In the genomic region with DNA sequence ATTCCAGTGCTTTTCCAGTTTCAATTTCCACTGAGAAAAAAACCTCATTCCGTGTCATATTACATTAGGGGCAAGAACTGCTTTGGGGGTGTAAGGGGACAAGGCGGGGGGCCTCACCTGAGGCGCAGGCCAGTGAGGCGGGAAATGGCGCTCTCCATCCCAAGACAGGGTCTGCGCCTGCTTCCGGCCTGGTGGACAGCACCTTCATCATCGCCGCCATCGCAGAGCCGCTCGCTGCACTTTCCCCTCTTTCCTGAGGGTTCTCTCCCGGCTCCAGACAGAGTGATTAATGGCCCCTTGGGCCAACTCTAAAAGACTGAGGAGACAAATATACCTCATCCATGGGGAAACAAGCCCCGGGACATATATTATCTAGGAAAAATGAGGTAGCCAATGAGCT, we compare ENCODE assay signal across 35 cellular contexts.
"Had no signal": no experiment of that assay in that cellular context is flagged by ENCODE, and none has a peak within 500 bp of the region (broad histone marks: within the 10 kb centered on the region; RNA-seq: fewer than 3 reads in every experiment).

No MANE protein-coding gene starts in this region.

- H3K27ac ChIP-seq: PC-9, RWPE1, WERI-Rb-1 had no signal

- DNase-seq: activated CD4-positive, alpha-beta memory T cell treated with anti-CD3 and anti-CD28 coated beads, Interleukin-2, amount 10 ng/mL, durations not matched to agents 7 days and 5 days; activated CD4-positive, alpha-beta T cell treated with anti-CD3 and anti-CD28 coated beads for 1 hour; activated CD4-positive, alpha-beta T cell treated with anti-CD3 and anti-CD28 coated beads for 48 hours; activated CD4-positive, CD25-positive, alpha-beta regulatory T cell; activated CD8-positive, alpha-beta memory T cell treated with anti-CD3 and anti-CD28 coated beads for 24 hours; activated CD8-positive, alpha-beta memory T cell treated with anti-CD3 and anti-CD28 coated beads, Interleukin-2, amount 10 ng/mL, durations not matched to agents 7 days and 5 days; activated CD8-positive, alpha-beta memory T cell treated with anti-CD3 and anti-CD28 coated beads, Interleukin-2, amount 50 U/mL, for 48 hours; activated effector memory CD4-positive, alpha-beta T cell treated with Interleukin-2 at 50 U/mL for 16 hours; activated naive CD4-positive, alpha-beta T cell treated with anti-CD3 and anti-CD28 coated beads, Interleukin-2, amount 10 ng/mL, durations not matched to agents 7 days and 5 days; activated naive CD8-positive, alpha-beta T cell treated with anti-CD3 and anti-CD28 coated beads, Interleukin-2, amount 50 U/mL, for 24 hours; activated T-cell treated with anti-CD3 and anti-CD28 coated beads, Interleukin-2, amount 50 U/mL, for 48 hours; anterior cingulate cortex; cerebellar nuclear complex; MM.1S; MV-4-11; NCI-H1092; NCI-H1417; NCI-H146; NCI-H187; NCI-H2029 treated with DMSO at 0.1 percent for 48 hours; NCI-H2107; NCI-H226; NCI-H446 treated with DMSO at 0.1 percent for 48 hours; NCI-H524 treated with DMSO at 0.1 percent for 48 hours; NCI-H748 treated with DMSO at 0.1 percent for 48 hours; NK-92 treated with Interleukin-12 subunit alpha and Interleukin-12 subunit beta, amount 100 ng/mL, for 24 hours; PC-9; T1000; WERI-Rb-1 had no signal

- H3K36me3 ChIP-seq: WERI-Rb-1 had no signal

- FAIRE-seq: bronchial epithelial cell, RCC 7860 had no signal

- H2AFZ ChIP-seq: PC-9 had no signal

- H3K4me1 Mint-ChIP-seq: activated CD4-positive, alpha-beta memory T cell treated with anti-CD3 and anti-CD28 coated beads, Interleukin-2, amount 10 ng/mL, durations not matched to agents 7 days and 5 days; activated CD8-positive, alpha-beta memory T cell treated with anti-CD3 and anti-CD28 coated beads, Interleukin-2, amount 10 ng/mL, durations not matched to agents 7 days and 5 days; activated naive CD4-positive, alpha-beta T cell treated with anti-CD3 and anti-CD28 coated beads, Interleukin-2, amount 10 ng/mL, durations not matched to agents 7 days and 5 days; activated naive CD8-positive, alpha-beta T cell treated with anti-CD3 and anti-CD28 coated beads, Interleukin-2, amount 50 U/mL, for 24 hours; brain had no signal

- H3K4me3 Mint-ChIP-seq: activated CD4-positive, alpha-beta memory T cell treated with anti-CD3 and anti-CD28 coated beads, Interleukin-2, amount 10 ng/mL, durations not matched to agents 7 days and 5 days; activated CD8-positive, alpha-beta memory T cell treated with anti-CD3 and anti-CD28 coated beads, Interleukin-2, amount 10 ng/mL, durations not matched to agents 7 days and 5 days; activated naive CD4-positive, alpha-beta T cell treated with anti-CD3 and anti-CD28 coated beads, Interleukin-2, amount 10 ng/mL, durations not matched to agents 7 days and 5 days; activated naive CD8-positive, alpha-beta T cell; activated naive CD8-positive, alpha-beta T cell treated with anti-CD3 and anti-CD28 coated beads, Interleukin-2, amount 50 U/mL, for 24 hours; brain had no signal

- H3K27me3 Mint-ChIP-seq: activated CD8-positive, alpha-beta memory T cell treated with anti-CD3 and anti-CD28 coated beads, Interleukin-2, amount 10 ng/mL, durations not matched to agents 7 days and 5 days; activated naive CD4-positive, alpha-beta T cell treated with anti-CD3 and anti-CD28 coated beads, Interleukin-2, amount 10 ng/mL, durations not matched to agents 7 days and 5 days had no signal

- H3K27ac Mint-ChIP-seq: activated CD4-positive, alpha-beta memory T cell treated with anti-CD3 and anti-CD28 coated beads, Interleukin-2, amount 10 ng/mL, durations not matched to agents 7 days and 5 days; activated CD8-positive, alpha-beta memory T cell treated with anti-CD3 and anti-CD28 coated beads, Interleukin-2, amount 10 ng/mL, durations not matched to agents 7 days and 5 days; activated naive CD4-positive, alpha-beta T cell treated with anti-CD3 and anti-CD28 coated beads, Interleukin-2, amount 10 ng/mL, durations not matched to agents 7 days and 5 days; activated naive CD8-positive, alpha-beta T cell; activated naive CD8-positive, alpha-beta T cell treated with anti-CD3 and anti-CD28 coated beads, Interleukin-2, amount 50 U/mL, for 24 hours had no signal

- H3K4me3 ChIP-seq: PC-9 had no signal

- H3K4me2 ChIP-seq: PC-9 had no signal

- ATAC-seq: activated CD8-positive, alpha-beta memory T cell treated with anti-CD3 and anti-CD28 coated beads, Interleukin-2, amount 10 ng/mL, durations not matched to agents 7 days and 5 days; activated naive CD8-positive, alpha-beta T cell treated with anti-CD3 and anti-CD28 coated beads, Interleukin-2, amount 50 U/mL, for 24 hours; Right ventricle myocardium inferior had no signal

- H3K36me3 Mint-ChIP-seq: activated CD8-positive, alpha-beta memory T cell treated with anti-CD3 and anti-CD28 coated beads, Interleukin-2, amount 10 ng/mL, durations not matched to agents 7 days and 5 days; activated naive CD4-positive, alpha-beta T cell treated with anti-CD3 and anti-CD28 coated beads, Interleukin-2, amount 10 ng/mL, durations not matched to agents 7 days and 5 days; activated naive CD8-positive, alpha-beta T cell had no signal

- H3K9me3 Mint-ChIP-seq: activated naive CD8-positive, alpha-beta T cell treated with anti-CD3 and anti-CD28 coated beads, Interleukin-2, amount 50 U/mL, for 24 hours had no signal
